1 cellular context compared by ENCODE assay signal in genomic region chr6:170616020-170616554, GRCh38. TPM values are rescaled to one million over a fixed set of nuclear protein-coding genes. Genes with fewer than 3 reads are reported as not detected.
DNase-seq lines count a peak whose midpoint lies in the region; ATAC-seq, FAIRE-seq and TF ChIP-seq lines count a peak whose summit lies in the region.
"Not testable (repeated sequence)": the region's sequence is repeated elsewhere in the genome, so short reads cannot be mapped to it uniquely, and the experiment has no call there.

No MANE protein-coding gene starts in this region.

- POLR2A ChIA-PET in K562 (lab: Yijun Ruan, JAX), result not testable (repeated sequence)

- not testable (repeated sequence) for TF ChIP-seq RAD21 in K562 (CRISPR knock-in tag; conservative IDR thresholded peaks at IDR 0.05 in 1 of 2, IDR thresholded peaks at IDR 0.05 in 1 of 2)

- H3K27me3 ChIP-seq in K562 (ENCODE audit: control insufficient read depth in 2 of 2, insufficient read depth in 2 of 2, low read length in 2 of 2), result not testable (repeated sequence)

- FAIRE-seq in K562 (lab: Jason Lieb, UNC), result not testable (repeated sequence)

- H3K4me2 ChIP-seq in K562 (ENCODE audit: insufficient read depth, low read length), result not testable (repeated sequence)

- no CpG with 5 or more reads among the region's 1 CpG for WGBS in K562 (ENCODE audit: insufficient coverage, low coverage, missing lambda C conversion rate)

- ATAC-seq in K562, result not testable (repeated sequence)

- not testable (repeated sequence) for H3K4me1 ChIP-seq in K562 (replicated peaks in 1 of 2; ENCODE audit: control insufficient read depth in 2 of 2, insufficient read depth in 2 of 2, low read length in 2 of 2)

- H3K36me3 ChIP-seq in K562 (ENCODE audit: control insufficient read depth, insufficient read depth, low read length), result not testable (repeated sequence)

- not testable (repeated sequence) for DNase-seq in K562 (ENCODE audit: extremely low read depth in 1 of 4, low spot score in 3 of 4)

- peak overlapping the region; percentile 28 for H3K4me3 ChIP-seq in K562

- in situ Hi-C loops in K562 (cut with MboI), result not testable (repeated sequence)

- H3K9me3 ChIP-seq in K562 (replicated peaks; ENCODE audit: control insufficient read depth, insufficient read depth, low read depth, low read length), result not testable (repeated sequence)

- H3K9me1 ChIP-seq in K562 (ENCODE audit: control insufficient read depth, insufficient read depth, low read length), result not testable (repeated sequence)

- H3K79me2 ChIP-seq in K562 (ENCODE audit: control insufficient read depth, insufficient read depth, low read length), result not testable (repeated sequence)

- H4K20me1 ChIP-seq in K562 (replicated peaks; ENCODE audit: control insufficient read depth, insufficient read depth, low read length), result not testable (repeated sequence)

- intact Hi-C loops in K562 (cut with micrococcal nuclease), result not testable (repeated sequence)

- TF ChIP-seq CTCF in K562 (IDR thresholded peaks at IDR 0.05 in 2 of 3, conservative IDR thresholded peaks at IDR 0.05 in 1 of 3; ENCODE audit: insufficient read depth in 2 of 3, low read depth in 1 of 3, low read length in 3 of 3), result not testable (repeated sequence)

- BruUV-seq in K562 (replicated peaks; lab: Mats Ljungman, UMichigan), result TSS peak; percentile 87

- not testable (repeated sequence) for H2AFZ ChIP-seq in K562 (ENCODE audit: low read depth, low read length)

- H3K9ac ChIP-seq in K562 (ENCODE audit: insufficient read depth in 1 of 2, low read depth in 2 of 2, low read length in 2 of 2), result peak overlapping the region in 1 of 2 experiments; percentile 62; a peak in 2 of 4 replicates

- CTCF ChIA-PET in K562 (lab: Yijun Ruan, JAX; ENCODE audit: low intra/inter-chr PET ratio), result not testable (repeated sequence)

- peak overlapping the region; percentile 66; the same call in 1 of the 3 replicates for H3K27ac ChIP-seq in K562 (ENCODE audit: extremely low read depth, low read depth, low read length)

- TF ChIP-seq EP300 in K562 (IDR thresholded peaks at IDR 0.05; ENCODE audit: low read length), result not testable (repeated sequence)

- not testable (repeated sequence) for TF ChIP-seq POLR2A in K562 (conservative IDR thresholded peaks at IDR 0.05)

TF ChIP-seq in K562, 482 proteins besides CTCF, POLR2A, EP300 and RAD21 (continues in another document):
- TF ChIP-seq ZBTB40 (IDR thresholded peaks at IDR 0.05), result peak; percentile 61
- not testable (repeated sequence) for TF ChIP-seq ZBTB40 (CRISPR knock-in tag; IDR thresholded peaks at IDR 0.05)
- 0 out of 2 replicates have a peak, but pooled peaks have one; percentile 30 for TF ChIP-seq ZNF592 (IDR thresholded peaks at IDR 0.05)

RNA-seq across cellular contexts. Expression of gene PDCD2, which starts 31.6 kb away (rescaled TPM):
- 76.0 and 134 TPM in 2 replicates for total RNA-seq in K562 (2011; cell fraction: chromatin; rRNA removed; ENCODE audit: low replicate concordance)
- 54.9 and 57.7 TPM in 2 replicates for total RNA-seq in K562 (2011; cell fraction: nucleolus; rRNA removed)
- 97.5 and 142 TPM in 2 replicates for total RNA-seq in K562 (2011; cell fraction: nucleoplasm; rRNA removed)
- 343 and 377 TPM in 2 replicates for total RNA-seq in K562 (2014; rRNA removed)
- total RNA-seq in K562 (2014; rRNA removed; fragmentation: Illumina TruSeq; extraction: Trizol), result 339 and 365 TPM in 2 replicates
- 238 and 276 TPM in 2 replicates for total RNA-seq in K562 (2015; rRNA removed; fragmentation: Illumina TruSeq; extraction: Trizol)
- total RNA-seq in K562 (2021), result 276 and 291 TPM in 2 replicates
- 297 and 378 TPM in 2 replicates for polyA plus RNA-seq in K562 (2011; rRNA removed)
- polyA plus RNA-seq in K562 (2011; cell fraction: cytosol; rRNA removed), result 197 and 320 TPM in 2 replicates
- polyA plus RNA-seq in K562 (2011; cell fraction: nucleus; rRNA removed), result 192 and 207 TPM in 2 replicates
- 196 and 278 TPM in 2 replicates for polyA plus RNA-seq in K562 (2012)
- polyA plus RNA-seq in K562 (2014; fragmentation: Illumina TruSeq; extraction: Trizol), result 277 and 318 TPM in 2 replicates
- 100 to 1,000 TPM in 1 of 2 experiments, 10 to 100 TPM in 1; 67.3 to 105 TPM for polyA plus RNA-seq in K562 (2014; fragmentation: Nextera tagmentation; extraction: Ambion mirVana)
- polyA plus RNA-seq in K562 (2014; rRNA removed), result 392 and 430 TPM in 2 replicates
- 155 and 159 TPM in 2 replicates for polyA minus RNA-seq in K562 (2011; rRNA and poly(A)+ RNA removed)
- 70.4 and 109 TPM in 2 replicates for polyA minus RNA-seq in K562 (2011; cell fraction: cytosol; rRNA and poly(A)+ RNA removed)
- 60.9 and 93.0 TPM in 2 replicates for polyA minus RNA-seq in K562 (2011; cell fraction: nucleus; rRNA and poly(A)+ RNA removed)
